1 cellular context compared by ENCODE assay signal in genomic region chr1:154181944-154182341, GRCh38.
A peak's percentile ranks its signal among the peaks of the same experiment; 100 is the strongest.
TF ChIP-seq lines count a peak whose summit lies in the region.

No MANE protein-coding gene starts in this region.

TF ChIP-seq in GM12878, 131 proteins besides CTCF, POLR2A, EP300 and RAD21 (continues in another document):
- TF ChIP-seq KLF5 (IDR thresholded peaks at IDR 0.05; ENCODE audit: partially characterized antibody) (no peak), IKZF1 (conservative IDR thresholded peaks at IDR 0.05) (no peak), IRF4 (IDR thresholded peaks at IDR 0.05; ENCODE audit: low read depth, low read length) (no peak), RB1 (IDR thresholded peaks at IDR 0.05; ENCODE audit: borderline replicate concordance) (no peak), PBX3 (IDR thresholded peaks at IDR 0.05; ENCODE audit: insufficient replicate concordance, low read depth, low read length) (no peak), CREM (IDR thresholded peaks at IDR 0.05; ENCODE audit: low read depth) (peak; percentile 57; the same call in 1 of the 2 replicates), BCL3 (IDR thresholded peaks at IDR 0.05; ENCODE audit: borderline replicate concordance, insufficient read depth, low read depth, low read length, poor library complexity, severe bottlenecking) (no peak), CEBPZ (IDR thresholded peaks at IDR 0.05; ENCODE audit: low read depth, low read length) (no peak), SIN3A (IDR thresholded peaks at IDR 0.05; ENCODE audit: low read depth, low read length) (no peak), ZNF622 (IDR thresholded peaks at IDR 0.05) (peak; percentile 22; the same call in 1 of the 2 replicates), SMAD1 (IDR thresholded peaks at IDR 0.05; ENCODE audit: low read depth, partially characterized antibody) (no peak), RAD51 (IDR thresholded peaks at IDR 0.05) (no peak), SRF (IDR thresholded peaks at IDR 0.05; ENCODE audit: low read depth in 2 of 2, low read length in 2 of 2) (no peak), POLR2AphosphoS2 (IDR thresholded peaks at IDR 0.05; ENCODE audit: low read depth, low read length) (no peak), PAX8 (IDR thresholded peaks at IDR 0.05) (no peak), ASH2L (IDR thresholded peaks at IDR 0.05; ENCODE audit: borderline replicate concordance, low read depth) (no peak), CEBPB (IDR thresholded peaks at IDR 0.05; ENCODE audit: borderline replicate concordance in 1 of 2, low read depth in 2 of 2, low read length in 2 of 2) (no peak), BCL11A (IDR thresholded peaks at IDR 0.05; ENCODE audit: low read depth, low read length) (0 out of 2 replicates have a peak, but pooled peaks have one; percentile 19), POLR2AphosphoS5 (IDR thresholded peaks at IDR 0.05; ENCODE audit: low read length) (peak; percentile 44; the same call in 1 of the 2 replicates), EGR1 (IDR thresholded peaks at IDR 0.05; ENCODE audit: borderline replicate concordance in 1 of 2, low read depth in 2 of 2, low read length in 2 of 2) (peak in 1 of 2 experiments; percentile 74; a peak in 2 of 3 replicates), GATAD2B (conservative IDR thresholded peaks at IDR 0.05; ENCODE audit: low read depth) (0 out of 2 replicates have a peak, but pooled peaks have one; percentile 28), FOXK2 (IDR thresholded peaks at IDR 0.05) (no peak), CREB1 (IDR thresholded peaks at IDR 0.05; ENCODE audit: low read depth) (peak; percentile 71; the same call in 1 of the 2 replicates), KDM1A (IDR thresholded peaks at IDR 0.05; ENCODE audit: borderline replicate concordance) (no peak), MEF2A (IDR thresholded peaks at IDR 0.05; ENCODE audit: insufficient read depth, low read depth, low read length) (no peak), ZSCAN29 (IDR thresholded peaks at IDR 0.05) (no peak), NFYA (IDR thresholded peaks at IDR 0.05; ENCODE audit: borderline replicate concordance, low read depth, low read length) (no peak), ZBTB40 (IDR thresholded peaks at IDR 0.05; ENCODE audit: borderline replicate concordance) (no peak), E2F4 (IDR thresholded peaks at IDR 0.05; ENCODE audit: low read depth, low read length) (no peak), REST (IDR thresholded peaks at IDR 0.05; ENCODE audit: low read depth, low read length) (no peak), TCF3 (IDR thresholded peaks at IDR 0.05; ENCODE audit: borderline replicate concordance, insufficient read depth, low read depth, low read length) (no peak), STAT3 (IDR thresholded peaks at IDR 0.05; ENCODE audit: low read depth, low read length) (no peak), BMI1 (IDR thresholded peaks at IDR 0.05; ENCODE audit: borderline replicate concordance) (no peak), EED (IDR thresholded peaks at IDR 0.05; ENCODE audit: low read depth) (no peak), E4F1 (IDR thresholded peaks at IDR 0.05; ENCODE audit: borderline replicate concordance, partially characterized antibody) (no peak), PKNOX1 (IDR thresholded peaks at IDR 0.05) (peak; percentile 25; the same call in 1 of the 2 replicates), MEF2B (IDR thresholded peaks at IDR 0.05; ENCODE audit: partially characterized antibody, poor library complexity, severe bottlenecking) (no peak), SREBF1 (IDR thresholded peaks at IDR 0.05; ENCODE audit: low read length) (no peak), HDAC2 (IDR thresholded peaks at IDR 0.05) (no peak), RELA (IDR thresholded peaks at IDR 0.05; ENCODE audit: borderline replicate concordance, partially characterized antibody) (no peak), RUNX3 (IDR thresholded peaks at IDR 0.05; ENCODE audit: low read length) (no peak), PAX5 (IDR thresholded peaks at IDR 0.05; ENCODE audit: borderline replicate concordance, low read depth, low read length) (no peak), HDAC6 (IDR thresholded peaks at IDR 0.05; ENCODE audit: unreplicated experiment) (no peak), MLLT1 (IDR thresholded peaks at IDR 0.05) (no peak)
